8 cellular contexts compared by ENCODE assay signal in genomic region chr10:46565591-46566332, GRCh38. TPM values are rescaled to one million over a fixed set of nuclear protein-coding genes. Genes with fewer than 3 reads are reported as not detected.
DNase-seq lines count a peak whose midpoint lies in the region; ATAC-seq and TF ChIP-seq lines count a peak whose summit lies in the region.
"Not testable (repeated sequence)": the region's sequence is repeated elsewhere in the genome, so short reads cannot be mapped to it uniquely, and the experiment has no call there.

No MANE protein-coding gene starts in this region.

- H3K4me3 Mint-ChIP-seq in CD8-positive, alpha-beta memory T cell: peak overlapping the region in 3 of 7 donors; percentile 8 to 34 (median 12)
- H3K4me3 Mint-ChIP-seq in activated CD4-positive, alpha-beta memory T cell treated with anti-CD3 and anti-CD28 coated beads, Interleukin-2, amount 10 ng/mL, durations not matched to agents 7 days and 5 days: not testable (repeated sequence)

- intact Hi-C loops in lower leg skin (cut with DNase I; ENCODE audit: low total_unique reads): not testable (repeated sequence)

- ATAC-seq in GM19438 (IDR thresholded peaks at IDR 0.05; ENCODE audit: low read depth, unreplicated experiment): peak; percentile 85

- not testable (repeated sequence) for H3K9me3 Mint-ChIP-seq in CD8-positive, alpha-beta memory T cell; activated CD4-positive, alpha-beta memory T cell treated with anti-CD3 and anti-CD28 coated beads, Interleukin-2, amount 10 ng/mL, durations not matched to agents 7 days and 5 days

- peak in 3 of 5 donors; percentile 2 to 49 (median 43) for DNase-seq in CD8-positive, alpha-beta memory T cell
- peak in 1 of 2 experiments; percentile 69 for DNase-seq in HL-60 (ENCODE audit: low read depth in 1 of 2, low spot score in 1 of 2)
- peak; percentile 59 for DNase-seq in NOMO-1 treated with dmso at 0.1 percent for 144 hours (lab: John Stamatoyannopoulos, UW; ENCODE audit: unreplicated experiment)
- DNase-seq in activated CD4-positive, alpha-beta memory T cell treated with anti-CD3 and anti-CD28 coated beads, Interleukin-2, amount 10 ng/mL, durations not matched to agents 7 days and 5 days: peak; percentile 62
- peak; percentile 19 for DNase-seq in effector CD4-positive, alpha-beta T cell
- DNase-seq in lower leg skin (ENCODE audit: low spot score in 2 of 2): peak; percentile 68 to 92
- DNase-seq in stimulated activated CD4-positive, alpha-beta T cell treated with anti-CD3 and anti-CD28 coated beads, Interleukin-4, amount 100 ng/mL, for 1 hour: peak; percentile 42

- not testable (repeated sequence) for H3K27me3 Mint-ChIP-seq in CD8-positive, alpha-beta memory T cell; activated CD4-positive, alpha-beta memory T cell treated with anti-CD3 and anti-CD28 coated beads, Interleukin-2, amount 10 ng/mL, durations not matched to agents 7 days and 5 days

- H3K36me3 ChIP-seq in CD8-positive, alpha-beta memory T cell (ENCODE audit: insufficient read depth, low read length): not testable (repeated sequence)

- not testable (repeated sequence) for H3K9me3 ChIP-seq in CD8-positive, alpha-beta memory T cell (ENCODE audit: low read length)

- H3K4me3 ChIP-seq in CD8-positive, alpha-beta memory T cell (ENCODE audit: low read length); HL-60 (replicated peaks; ENCODE audit: insufficient read depth, low read length); lower leg skin (ENCODE audit: low read depth, poor library complexity, severe bottlenecking): not testable (repeated sequence)

- TF ChIP-seq POLR2A in lower leg skin (IDR thresholded peaks at IDR 0.05): not testable (repeated sequence)

- not testable (repeated sequence) for H3K4me1 ChIP-seq in CD8-positive, alpha-beta memory T cell (ENCODE audit: insufficient read depth, low read length)

- H3K36me3 Mint-ChIP-seq in CD8-positive, alpha-beta memory T cell; activated CD4-positive, alpha-beta memory T cell treated with anti-CD3 and anti-CD28 coated beads, Interleukin-2, amount 10 ng/mL, durations not matched to agents 7 days and 5 days (ENCODE audit: low read depth): not testable (repeated sequence)

- H3K27ac ChIP-seq in CD8-positive, alpha-beta memory T cell (ENCODE audit: low read depth, low read length); HL-60 (replicated peaks): not testable (repeated sequence)

- TF ChIP-seq CTCF in HL-60 (IDR thresholded peaks at IDR 0.05; ENCODE audit: insufficient read depth, low read length) (peak; percentile 53), lower leg skin (IDR thresholded peaks at IDR 0.05) (peak in 1 of 3 donors; percentile 33)

- 4% methylated on average over 4 of the region's 6 CpGs for WGBS in lower leg skin, 2 donors

- POLR2A ChIA-PET in CD8-positive, alpha-beta memory T cell (lab: Charles Lee); activated CD4-positive, alpha-beta memory T cell treated with anti-CD3 and anti-CD28 coated beads, Interleukin-2, amount 10 ng/mL, durations not matched to agents 7 days and 5 days (lab: Charles Lee): not testable (repeated sequence)

- not testable (repeated sequence) for H3K27ac Mint-ChIP-seq in CD8-positive, alpha-beta memory T cell; activated CD4-positive, alpha-beta memory T cell treated with anti-CD3 and anti-CD28 coated beads, Interleukin-2, amount 10 ng/mL, durations not matched to agents 7 days and 5 days

- H3K4me1 Mint-ChIP-seq in CD8-positive, alpha-beta memory T cell; activated CD4-positive, alpha-beta memory T cell treated with anti-CD3 and anti-CD28 coated beads, Interleukin-2, amount 10 ng/mL, durations not matched to agents 7 days and 5 days: not testable (repeated sequence)

- not testable (repeated sequence) for H3K27me3 ChIP-seq in CD8-positive, alpha-beta memory T cell (ENCODE audit: insufficient read depth, low read length, poor library complexity, severe bottlenecking); HL-60 (ENCODE audit: insufficient read depth, poor library complexity, severe bottlenecking)

- CTCF ChIA-PET in CD8-positive, alpha-beta memory T cell (lab: Charles Lee); activated CD4-positive, alpha-beta memory T cell treated with anti-CD3 and anti-CD28 coated beads, Interleukin-2, amount 10 ng/mL, durations not matched to agents 7 days and 5 days (lab: Charles Lee): not testable (repeated sequence)

RNA-seq across cellular contexts. Expression of gene GPRIN2, which starts 9.3 kb away (rescaled TPM):
- total RNA-seq in CD8-positive, alpha-beta memory T cell: not detected
- polyA plus RNA-seq in CD8-positive, alpha-beta memory T cell: not detected
- total RNA-seq in activated CD4-positive, alpha-beta memory T cell treated with anti-CD3 and anti-CD28 coated beads, Interleukin-2, amount 10 ng/mL, durations not matched to agents 7 days and 5 days: not detected
- 100 to 1,000 TPM in 1 of 4 donors, 10 to 100 TPM in 3; 50.5 to 118 (median 61.8) TPM for total RNA-seq in lower leg skin

RNA-seq across cellular contexts. Expression of gene SYT15, which starts 13.2 kb away (rescaled TPM):
- under 1 TPM; 0.69 to 0.70 TPM for total RNA-seq in CD8-positive, alpha-beta memory T cell
- 0.05 TPM for polyA plus RNA-seq in CD8-positive, alpha-beta memory T cell
- total RNA-seq in activated CD4-positive, alpha-beta memory T cell treated with anti-CD3 and anti-CD28 coated beads, Interleukin-2, amount 10 ng/mL, durations not matched to agents 7 days and 5 days: under 1 TPM; 0.86 to 0.95 TPM
- 1 to 10 TPM in 3 of 4 donors, under 1 TPM in 1; 0.55 to 4.1 (median 2.0) TPM for total RNA-seq in lower leg skin

Comparison
In these comparisons a context has a peak if more than half of its experiments do, and no peak if none do; other contexts are left out.
1. RNA of gene GPRIN2, which starts 9.3 kb away (total RNA-seq): 50.5 to 118 TPM in lower leg skin; not detected in CD8-positive, alpha-beta memory T cell and not detected in activated CD4-positive, alpha-beta memory T cell treated with anti-CD3 and anti-CD28 coated beads, Interleukin-2, amount 10 ng/mL, durations not matched to agents 7 days and 5 days; every median in the first group is over 10 times any median in the second.